ENCODE assay signal across 9 cellular contexts in the genomic region with DNA sequence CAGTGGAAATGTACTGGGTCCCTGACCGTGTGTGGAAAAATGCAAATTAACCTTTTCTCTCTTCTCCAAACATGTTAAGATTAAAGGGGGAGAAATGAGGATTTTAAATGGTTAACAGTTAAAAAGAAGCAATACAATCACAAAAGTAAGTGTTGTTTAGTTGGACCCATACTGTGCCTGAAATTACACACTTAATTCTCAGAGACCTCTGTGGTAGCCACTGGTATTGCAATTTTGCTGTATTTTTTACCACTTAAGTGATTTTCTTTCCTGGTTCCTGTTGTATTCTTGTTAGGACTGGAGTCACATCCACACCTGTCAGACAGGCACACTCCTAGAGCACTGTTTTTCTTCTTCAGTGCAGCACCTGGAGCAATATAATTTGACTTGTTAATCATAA.
DNase-seq lines count a peak whose midpoint lies in the region; ATAC-seq, FAIRE-seq and TF ChIP-seq lines count a peak whose summit lies in the region.
"Had no signal": no experiment of that assay in that cellular context is flagged by ENCODE, and none has a peak within 500 bp of the region (broad histone marks: within the 10 kb centered on the region; RNA-seq: fewer than 3 reads in every experiment).

No MANE protein-coding gene starts in this region.

- H3K27ac ChIP-seq in left ventricle myocardium inferior (replicated peaks) (no peak overlapping the region), GM12878 (ENCODE audit: control insufficient read depth, insufficient read depth) (no peak overlapping the region), upper lobe of left lung (no peak overlapping the region)

- WGBS in GM12878 (ENCODE audit: insufficient coverage, insufficient replicate concordance, low lambda C conversion rate, missing lambda C conversion rate) = 0% methylated on average over 1 of the region's 1 CpG
- 90% methylated on average over 1 of the region's 1 CpG for whole genome bisulfite sequencing in upper lobe of left lung, 2 donors

- no peak overlapping the region for H3K4me2 ChIP-seq in GM12878 (ENCODE audit: control insufficient read depth, insufficient read depth)

- no peaks in the 10 kb centered on the region for H3K79me2 ChIP-seq in GM12878 (ENCODE audit: control insufficient read depth, insufficient read depth, low read length)

- H4K20me1 ChIP-seq in GM12878 (ENCODE audit: control insufficient read depth, insufficient read depth) = no peaks in the 10 kb centered on the region

- TF ChIP-seq CTCF in left ventricle myocardium inferior (IDR thresholded peaks at IDR 0.05; ENCODE audit: borderline replicate concordance) = peak; percentile 34
- peak in 2 of 3 experiments; percentile 23 to 37; a peak in 1 of 6 replicates for TF ChIP-seq CTCF in GM12878 (IDR thresholded peaks at IDR 0.05 in 2 of 3, conservative IDR thresholded peaks at IDR 0.05 in 1 of 3; ENCODE audit: control insufficient read depth in 2 of 3, extremely low read depth in 1 of 3, insufficient read depth in 1 of 3, low read depth in 3 of 3, low read length in 3 of 3)
- TF ChIP-seq CTCF in upper lobe of left lung (IDR thresholded peaks at IDR 0.05) = peak in 1 of 6 experiments; percentile 29

- in situ Hi-C loops in GM12878 (cut with MboI) = no loop called here

- H3K27me3 ChIP-seq in left ventricle myocardium inferior (ENCODE audit: low read depth) (no peaks in the 10 kb centered on the region), GM12878 (replicated peaks in 1 of 2; ENCODE audit: control insufficient read depth in 2 of 2, insufficient read depth in 2 of 2, low read length in 1 of 2) (no peaks in the 10 kb centered on the region; a peak in 1 of 4 replicates), upper lobe of left lung (no peaks in the 10 kb centered on the region)

- H3K4me3 ChIP-seq in left ventricle myocardium inferior = no peak overlapping the region
- H3K4me3 ChIP-seq in GM12878 = no peak overlapping the region
- H3K4me3 ChIP-seq in upper lobe of left lung = no peak overlapping the region

- peaks cover 5% of the 10 kb centered on the region for H3K9me3 ChIP-seq in left ventricle myocardium inferior (replicated peaks)
- H3K9me3 ChIP-seq in GM12878 (replicated peaks; ENCODE audit: control insufficient read depth, insufficient read depth, low read length) = no peaks in the 10 kb centered on the region; the same call in 2 of the 3 replicates
- no peaks in the 10 kb centered on the region for H3K9me3 ChIP-seq in upper lobe of left lung

- H3K9ac ChIP-seq in GM12878 (ENCODE audit: control insufficient read depth, insufficient read depth, low read length) = no peak overlapping the region

- ATAC-seq in Right ventricle myocardium superior (ENCODE audit: poor library complexity) (no peak), HG03460 (IDR thresholded peaks at IDR 0.05; ENCODE audit: unreplicated experiment) (peak; percentile 60), GM12878 (peak; percentile 63), upper lobe of left lung (ENCODE audit: low FRiP score in 2 of 2) (no peak)

- intact Hi-C loops in left ventricle myocardium inferior (cut with micrococcal nuclease) = no loop called here
- intact Hi-C loops in Right ventricle myocardium superior (cut with DNase I) = no loop called here
- intact Hi-C loops in GM12878 (cut with micrococcal nuclease; ENCODE audit: unreplicated experiment) = no loop called here

- RAD21 ChIA-PET in GM12878 (lab: Charles Lee; ENCODE audit: unreplicated experiment) = no interaction called here

- FAIRE-seq in GM12878 (lab: Jason Lieb, UNC) (peak; percentile 35), urothelium cell line (lab: Jason Lieb, UNC) (no peak), H54 (lab: Jason Lieb, UNC) (no peak)
- FAIRE-seq: G401.6 had no signal

- POLR2A ChIA-PET in GM12878 (lab: Charles Lee) = no interaction called here

- SMC1A ChIA-PET in GM12878 (lab: Charles Lee; ENCODE audit: uncharacterized antibody, unreplicated experiment) = no interaction called here

- DNase-seq in left ventricle myocardium inferior (no peak), Right ventricle myocardium superior (no peak), GM12878 (ENCODE audit: low read depth, low spot score) (no peak), urothelium cell line (ENCODE audit: low spot score) (peak; percentile 6), LoVo (ENCODE audit: low spot score) (no peak), upper lobe of left lung (no peak), H54 (ENCODE audit: insufficient read length, low spot score) (no peak)

- H2AFZ ChIP-seq in GM12878 (ENCODE audit: control insufficient read depth, low read depth, low read length) = no peak overlapping the region

- CTCF ChIA-PET in GM12878 (lab: Yijun Ruan, JAX) = no interaction called here

- no peak for TF ChIP-seq RAD21 in GM12878 (IDR thresholded peaks at IDR 0.05; ENCODE audit: insufficient read depth, low read depth, low read length)

- TF ChIP-seq POLR2A in GM12878 (IDR thresholded peaks at IDR 0.05; ENCODE audit: low read depth, low read length) (no peak), upper lobe of left lung (IDR thresholded peaks at IDR 0.05) (no peak), H54 (IDR thresholded peaks at IDR 0.05; ENCODE audit: low read depth, low read length) (no peak)

- H3K4me1 ChIP-seq in left ventricle myocardium inferior = no peaks in the 10 kb centered on the region
- no peaks in the 10 kb centered on the region for H3K4me1 ChIP-seq in GM12878 (ENCODE audit: control insufficient read depth, insufficient read depth, low read length)
- no peaks in the 10 kb centered on the region for H3K4me1 ChIP-seq in upper lobe of left lung

- TF ChIP-seq EP300 in GM12878 (IDR thresholded peaks at IDR 0.05; ENCODE audit: borderline replicate concordance in 1 of 2, control insufficient read depth in 1 of 2, low read depth in 2 of 2, low read length in 2 of 2) = no peak
- TF ChIP-seq EP300 in upper lobe of left lung (IDR thresholded peaks at IDR 0.05) = no peak

- H3K36me3 ChIP-seq in left ventricle myocardium inferior (no peaks in the 10 kb centered on the region), GM12878 (ENCODE audit: control insufficient read depth in 2 of 2, insufficient read depth in 2 of 2, low read length in 1 of 2) (no peaks in the 10 kb centered on the region), upper lobe of left lung (no peaks in the 10 kb centered on the region)

- no TSS peak for BruUV-seq in GM12878 (replicated peaks; lab: Mats Ljungman, UMichigan)

TF ChIP-seq in GM12878, 131 proteins besides CTCF, POLR2A, EP300 and RAD21:
- no peak for TF ChIP-seq JUNB (IDR thresholded peaks at IDR 0.05)
- TF ChIP-seq, protein P1, sequence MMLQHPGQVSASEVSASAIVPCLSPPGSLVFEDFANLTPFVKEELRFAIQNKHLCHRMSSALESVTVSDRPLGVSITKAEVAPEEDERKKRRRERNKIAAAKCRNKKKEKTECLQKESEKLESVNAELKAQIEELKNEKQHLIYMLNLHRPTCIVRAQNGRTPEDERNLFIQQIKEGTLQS (IDR thresholded peaks at IDR 0.05; ENCODE audit: borderline replicate concordance, extremely low read depth, low read depth, low read length) = no peak
- TF ChIP-seq, protein P2, sequence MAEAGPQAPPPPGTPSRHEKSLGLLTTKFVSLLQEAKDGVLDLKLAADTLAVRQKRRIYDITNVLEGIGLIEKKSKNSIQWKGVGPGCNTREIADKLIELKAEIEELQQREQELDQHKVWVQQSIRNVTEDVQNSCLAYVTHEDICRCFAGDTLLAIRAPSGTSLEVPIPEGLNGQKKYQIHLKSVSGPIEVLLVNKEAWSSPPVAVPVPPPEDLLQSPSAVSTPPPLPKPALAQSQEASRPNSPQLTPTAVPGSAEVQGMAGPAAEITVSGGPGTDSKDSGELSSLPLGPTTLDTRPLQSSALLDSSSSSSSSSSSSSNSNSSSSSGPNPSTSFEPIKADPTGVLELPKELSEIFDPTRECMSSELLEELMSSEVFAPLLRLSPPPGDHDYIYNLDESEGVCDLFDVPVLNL (IDR thresholded peaks at IDR 0.05; ENCODE audit: low read depth, low read length) = no peak
- TF ChIP-seq, protein P3, sequence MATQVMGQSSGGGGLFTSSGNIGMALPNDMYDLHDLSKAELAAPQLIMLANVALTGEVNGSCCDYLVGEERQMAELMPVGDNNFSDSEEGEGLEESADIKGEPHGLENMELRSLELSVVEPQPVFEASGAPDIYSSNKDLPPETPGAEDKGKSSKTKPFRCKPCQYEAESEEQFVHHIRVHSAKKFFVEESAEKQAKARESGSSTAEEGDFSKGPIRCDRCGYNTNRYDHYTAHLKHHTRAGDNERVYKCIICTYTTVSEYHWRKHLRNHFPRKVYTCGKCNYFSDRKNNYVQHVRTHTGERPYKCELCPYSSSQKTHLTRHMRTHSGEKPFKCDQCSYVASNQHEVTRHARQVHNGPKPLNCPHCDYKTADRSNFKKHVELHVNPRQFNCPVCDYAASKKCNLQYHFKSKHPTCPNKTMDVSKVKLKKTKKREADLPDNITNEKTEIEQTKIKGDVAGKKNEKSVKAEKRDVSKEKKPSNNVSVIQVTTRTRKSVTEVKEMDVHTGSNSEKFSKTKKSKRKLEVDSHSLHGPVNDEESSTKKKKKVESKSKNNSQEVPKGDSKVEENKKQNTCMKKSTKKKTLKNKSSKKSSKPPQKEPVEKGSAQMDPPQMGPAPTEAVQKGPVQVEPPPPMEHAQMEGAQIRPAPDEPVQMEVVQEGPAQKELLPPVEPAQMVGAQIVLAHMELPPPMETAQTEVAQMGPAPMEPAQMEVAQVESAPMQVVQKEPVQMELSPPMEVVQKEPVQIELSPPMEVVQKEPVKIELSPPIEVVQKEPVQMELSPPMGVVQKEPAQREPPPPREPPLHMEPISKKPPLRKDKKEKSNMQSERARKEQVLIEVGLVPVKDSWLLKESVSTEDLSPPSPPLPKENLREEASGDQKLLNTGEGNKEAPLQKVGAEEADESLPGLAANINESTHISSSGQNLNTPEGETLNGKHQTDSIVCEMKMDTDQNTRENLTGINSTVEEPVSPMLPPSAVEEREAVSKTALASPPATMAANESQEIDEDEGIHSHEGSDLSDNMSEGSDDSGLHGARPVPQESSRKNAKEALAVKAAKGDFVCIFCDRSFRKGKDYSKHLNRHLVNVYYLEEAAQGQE (IDR thresholded peaks at IDR 0.05; ENCODE audit: low read depth, low read length) = no peak

Comparison
In these comparisons a context has a peak if more than half of its experiments do, and no peak if none do; other contexts are left out.
1. ATAC-seq: peak in HG03460 (single experiment) and GM12878 (single experiment); none in Right ventricle myocardium superior (single experiment) and upper lobe of left lung (0 of 2).